Comparison of ENCODE assay signal across 3 cellular contexts in the genomic region with DNA sequence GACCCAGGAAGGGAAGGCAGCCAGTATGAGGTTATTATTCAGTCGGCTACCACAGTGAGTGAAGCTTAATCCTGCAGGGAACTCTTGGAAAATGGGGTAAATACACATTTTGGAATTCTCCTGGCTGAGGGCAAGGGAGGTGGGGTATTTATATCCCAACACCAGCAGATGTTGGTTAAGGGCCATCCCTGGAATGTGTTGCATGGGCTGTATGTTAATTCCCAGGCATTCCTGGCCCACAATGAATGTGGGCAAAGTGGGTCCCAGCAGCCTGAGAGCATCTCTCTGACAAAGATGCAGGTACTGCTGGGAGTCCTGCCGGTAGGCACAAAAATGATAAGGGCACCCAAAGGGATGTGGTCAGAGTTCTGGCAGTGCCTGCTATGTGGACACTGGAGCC.
TF ChIP-seq lines count a peak whose summit lies in the region.

No MANE protein-coding gene starts in this region.

TF ChIP-seq in HEK293, 187 proteins besides CTCF, POLR2A, EP300 and RAD21:
- TF ChIP-seq, protein P1, sequence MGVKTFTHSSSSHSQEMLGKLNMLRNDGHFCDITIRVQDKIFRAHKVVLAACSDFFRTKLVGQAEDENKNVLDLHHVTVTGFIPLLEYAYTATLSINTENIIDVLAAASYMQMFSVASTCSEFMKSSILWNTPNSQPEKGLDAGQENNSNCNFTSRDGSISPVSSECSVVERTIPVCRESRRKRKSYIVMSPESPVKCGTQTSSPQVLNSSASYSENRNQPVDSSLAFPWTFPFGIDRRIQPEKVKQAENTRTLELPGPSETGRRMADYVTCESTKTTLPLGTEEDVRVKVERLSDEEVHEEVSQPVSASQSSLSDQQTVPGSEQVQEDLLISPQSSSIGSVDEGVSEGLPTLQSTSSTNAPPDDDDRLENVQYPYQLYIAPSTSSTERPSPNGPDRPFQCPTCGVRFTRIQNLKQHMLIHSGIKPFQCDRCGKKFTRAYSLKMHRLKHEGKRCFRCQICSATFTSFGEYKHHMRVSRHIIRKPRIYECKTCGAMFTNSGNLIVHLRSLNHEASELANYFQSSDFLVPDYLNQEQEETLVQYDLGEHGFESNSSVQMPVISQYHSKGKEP (tag by site-specific recombination; IDR thresholded peaks at IDR 0.05), result no peak
- TF ChIP-seq ZNF37A (tag by site-specific recombination; IDR thresholded peaks at IDR 0.05) (peak; percentile 56; the same call in 1 of the 2 replicates), ZNF157 (tag by site-specific recombination; IDR thresholded peaks at IDR 0.05) (no peak), KLF8 (tag by site-specific recombination; IDR thresholded peaks at IDR 0.05) (no peak)
- TF ChIP-seq, protein P2, sequence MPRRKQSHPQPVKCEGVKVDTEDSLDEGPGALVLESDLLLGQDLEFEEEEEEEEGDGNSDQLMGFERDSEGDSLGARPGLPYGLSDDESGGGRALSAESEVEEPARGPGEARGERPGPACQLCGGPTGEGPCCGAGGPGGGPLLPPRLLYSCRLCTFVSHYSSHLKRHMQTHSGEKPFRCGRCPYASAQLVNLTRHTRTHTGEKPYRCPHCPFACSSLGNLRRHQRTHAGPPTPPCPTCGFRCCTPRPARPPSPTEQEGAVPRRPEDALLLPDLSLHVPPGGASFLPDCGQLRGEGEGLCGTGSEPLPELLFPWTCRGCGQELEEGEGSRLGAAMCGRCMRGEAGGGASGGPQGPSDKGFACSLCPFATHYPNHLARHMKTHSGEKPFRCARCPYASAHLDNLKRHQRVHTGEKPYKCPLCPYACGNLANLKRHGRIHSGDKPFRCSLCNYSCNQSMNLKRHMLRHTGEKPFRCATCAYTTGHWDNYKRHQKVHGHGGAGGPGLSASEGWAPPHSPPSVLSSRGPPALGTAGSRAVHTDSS (tag by site-specific recombination; IDR thresholded peaks at IDR 0.05), result no peak
TF ChIP-seq in HEK293: peak in this region for 1.

TF ChIP-seq in H1, 55 proteins besides CTCF, POLR2A, EP300 and RAD21:
- TF ChIP-seq SIN3A (conservative IDR thresholded peaks at IDR 0.05 in 1 of 2, IDR thresholded peaks at IDR 0.05 in 1 of 2; ENCODE audit: low read depth in 1 of 2, low read length in 2 of 2), result no peak
- no peak for TF ChIP-seq RNF2 (IDR thresholded peaks at IDR 0.05; ENCODE audit: borderline replicate concordance, low read depth, low read length, missing control alignments, poor library complexity, severe bottlenecking)
- TF ChIP-seq, protein P3, sequence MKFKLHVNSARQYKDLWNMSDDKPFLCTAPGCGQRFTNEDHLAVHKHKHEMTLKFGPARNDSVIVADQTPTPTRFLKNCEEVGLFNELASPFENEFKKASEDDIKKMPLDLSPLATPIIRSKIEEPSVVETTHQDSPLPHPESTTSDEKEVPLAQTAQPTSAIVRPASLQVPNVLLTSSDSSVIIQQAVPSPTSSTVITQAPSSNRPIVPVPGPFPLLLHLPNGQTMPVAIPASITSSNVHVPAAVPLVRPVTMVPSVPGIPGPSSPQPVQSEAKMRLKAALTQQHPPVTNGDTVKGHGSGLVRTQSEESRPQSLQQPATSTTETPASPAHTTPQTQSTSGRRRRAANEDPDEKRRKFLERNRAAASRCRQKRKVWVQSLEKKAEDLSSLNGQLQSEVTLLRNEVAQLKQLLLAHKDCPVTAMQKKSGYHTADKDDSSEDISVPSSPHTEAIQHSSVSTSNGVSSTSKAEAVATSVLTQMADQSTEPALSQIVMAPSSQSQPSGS (IDR thresholded peaks at IDR 0.05; ENCODE audit: low read length), result no peak
- TF ChIP-seq SP1 (IDR thresholded peaks at IDR 0.05; ENCODE audit: low read depth, low read length), result 0 out of 2 replicates have a peak, but pooled peaks have one; percentile 24
- no peak for TF ChIP-seq SAP30 (IDR thresholded peaks at IDR 0.05; ENCODE audit: insufficient read depth, insufficient replicate concordance, low read length)
- no peak for TF ChIP-seq HDAC2 (IDR thresholded peaks at IDR 0.05; ENCODE audit: borderline replicate concordance in 1 of 2, low read depth in 2 of 2, low read length in 2 of 2)
- TF ChIP-seq KDM5A (IDR thresholded peaks at IDR 0.05; ENCODE audit: low read length), result no peak
- no peak for TF ChIP-seq CHD2 (IDR thresholded peaks at IDR 0.05; ENCODE audit: low read length)
- TF ChIP-seq TEAD4 (IDR thresholded peaks at IDR 0.05; ENCODE audit: low read depth, low read length), result peak; percentile 93
- TF ChIP-seq SIRT6 (IDR thresholded peaks at IDR 0.05; ENCODE audit: low read length), result no peak

TF ChIP-seq in GM12891, 5 proteins besides CTCF, POLR2A, EP300 and RAD21:
- TF ChIP-seq PAX5 (IDR thresholded peaks at IDR 0.05; ENCODE audit: insufficient read depth, low read length, severe bottlenecking) (no peak), POU2F2 (IDR thresholded peaks at IDR 0.05; ENCODE audit: low read depth, low read length) (no peak), POLR2AphosphoS5 (IDR thresholded peaks at IDR 0.05; ENCODE audit: low read depth, low read length) (no peak), TAF1 (IDR thresholded peaks at IDR 0.05; ENCODE audit: low read depth, low read length) (no peak), SPI1 (IDR thresholded peaks at IDR 0.05; ENCODE audit: low read depth, low read length) (no peak)
TF ChIP-seq in GM12891: peak in this region for 0.
